ENCODE assay signal across 8 cellular contexts in the genomic region with DNA sequence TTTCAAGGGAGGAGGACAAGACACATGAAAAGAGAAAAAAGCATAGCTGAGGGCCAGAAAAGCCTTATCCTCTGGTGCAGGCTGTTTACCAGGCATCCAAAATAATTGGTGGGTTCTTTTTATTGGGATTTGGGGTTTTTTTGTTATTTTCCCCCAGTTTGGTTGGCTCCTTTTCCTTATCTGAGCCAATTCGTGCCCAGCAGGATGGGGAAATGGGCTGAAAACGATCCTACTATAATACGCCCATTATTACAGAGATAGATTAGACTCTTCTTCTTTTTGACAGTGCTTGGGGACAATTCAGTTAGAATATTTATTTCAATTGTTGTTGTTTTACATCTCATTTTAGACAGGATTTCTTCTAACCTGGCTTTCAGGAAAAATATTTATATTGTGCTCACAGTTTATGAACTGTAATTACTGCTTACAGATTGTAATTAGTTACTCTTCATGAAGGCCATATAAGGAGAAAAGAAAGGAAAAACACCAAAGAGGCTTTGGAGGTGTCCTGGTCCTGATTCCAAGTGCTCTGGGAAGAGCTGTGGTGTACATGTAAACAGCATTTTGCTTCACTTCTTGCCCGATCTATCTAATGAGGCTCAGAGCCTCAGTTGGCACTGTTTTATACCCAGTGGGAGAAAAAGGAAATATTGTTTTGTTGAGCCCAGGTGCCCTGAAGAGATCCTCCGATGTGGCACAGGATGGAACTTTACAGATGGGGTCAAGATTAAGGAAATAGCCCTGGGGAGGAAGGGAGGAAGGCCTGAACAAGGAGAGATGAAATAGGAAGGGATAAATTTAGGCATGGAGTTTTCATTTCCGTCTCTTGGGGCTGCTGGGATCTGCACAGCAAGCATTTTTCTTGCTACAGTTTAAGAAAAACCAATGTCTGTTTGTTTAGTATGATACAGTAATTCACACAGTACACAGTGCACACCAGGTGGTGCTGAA. TPM values are rescaled to one million over a fixed set of nuclear protein-coding genes. Genes with fewer than 3 reads are reported as not detected.
A peak's percentile ranks its signal among the peaks of the same experiment; 100 is the strongest.
DNase-seq lines count a peak whose midpoint lies in the region; ATAC-seq, FAIRE-seq and TF ChIP-seq lines count a peak whose summit lies in the region.

No MANE protein-coding gene starts in this region.

- peak overlapping the region; percentile 79 for H2AK5ac ChIP-seq in mesenchymal stem cell (ENCODE audit: low read length, severe bottlenecking)

- no peak for TF ChIP-seq POLR2A in A549 (IDR thresholded peaks at IDR 0.05; ENCODE audit: low read length)

- peak overlapping the region; percentile 90 for H3K4me2 ChIP-seq in A549
- peak overlapping the region; percentile 69 for H3K4me2 ChIP-seq in mesenchymal stem cell (ENCODE audit: low read length, poor library complexity, severe bottlenecking)

- H3K9me3 ChIP-seq in A549 = no peaks in the 10 kb centered on the region
- no peaks in the 10 kb centered on the region for H3K9me3 ChIP-seq in mesenchymal stem cell (ENCODE audit: control insufficient read depth, low read length)
- H3K9me3 ChIP-seq in upper lobe of right lung = no peaks in the 10 kb centered on the region

- H3K23ac ChIP-seq in mesenchymal stem cell (ENCODE audit: low read length in 2 of 2) = no peak overlapping the region

- peak overlapping the region; percentile 89 for H2AFZ ChIP-seq in mesenchymal stem cell (ENCODE audit: low read depth, low read length)

- H3K14ac ChIP-seq in mesenchymal stem cell (ENCODE audit: low read length in 2 of 2) = no peak overlapping the region

- H3K9ac ChIP-seq in mesenchymal stem cell (ENCODE audit: low read length) = peak overlapping the region; percentile 96

- no peak for TF ChIP-seq EP300 in A549 (IDR thresholded peaks at IDR 0.05)

- peak overlapping the region; percentile 92 for H3K4me3 Mint-ChIP-seq in dendritic cell treated with granulocyte-macrophage colony-stimulating factor and Interleukin-4, amounts not matched to agents 40 ng/mL and 50 ng/mL, for 4 days

- H3K36me3 ChIP-seq in mesenchymal stem cell (ENCODE audit: control insufficient read depth in 1 of 2, insufficient read depth in 2 of 2, low read depth in 1 of 2, low read length in 2 of 2) = peaks cover 0 to 17% of the 10 kb centered on the region in 2 experiments
- H3K36me3 ChIP-seq in upper lobe of right lung = peaks cover 11% of the 10 kb centered on the region

- peaks cover 27% of the 10 kb centered on the region for H3K36me3 Mint-ChIP-seq in dendritic cell treated with granulocyte-macrophage colony-stimulating factor and Interleukin-4, amounts not matched to agents 40 ng/mL and 50 ng/mL, for 4 days (ENCODE audit: low read depth)

- H2BK12ac ChIP-seq in mesenchymal stem cell (ENCODE audit: low read length in 2 of 2) = peak overlapping the region in 1 of 2 experiments; percentile 32

- FAIRE-seq in A549 (lab: Jason Lieb, UNC) = no peak

- H3K27me3 ChIP-seq in mesenchymal stem cell (ENCODE audit: control insufficient read depth in 1 of 2, insufficient read depth in 1 of 2, low read length in 2 of 2) = no peaks in the 10 kb centered on the region
- H3K27me3 ChIP-seq in upper lobe of right lung = no peaks in the 10 kb centered on the region

- H3K4me1 ChIP-seq in A549 (peaks cover 30% of the 10 kb centered on the region), mesenchymal stem cell (ENCODE audit: control insufficient read depth, insufficient read depth, low read depth, low read length) (peaks cover 13% of the 10 kb centered on the region), upper lobe of right lung (peaks cover 27% of the 10 kb centered on the region)

- no peaks in the 10 kb centered on the region for H3K27me3 Mint-ChIP-seq in dendritic cell treated with granulocyte-macrophage colony-stimulating factor and Interleukin-4, amounts not matched to agents 40 ng/mL and 50 ng/mL, for 4 days

- no peaks in the 10 kb centered on the region for H3K9me3 Mint-ChIP-seq in dendritic cell treated with granulocyte-macrophage colony-stimulating factor and Interleukin-4, amounts not matched to agents 40 ng/mL and 50 ng/mL, for 4 days

- POLR2A ChIA-PET in A549 (lab: Yijun Ruan, JAX) = interaction anchor here (1.0 to 3.4 kb wide), 2 partner anchors 11 to 159 kb away, joined by 4 to 23 read pairs; a partner anchor contains a TSS

- peak overlapping the region; percentile 75 for H4K8ac ChIP-seq in mesenchymal stem cell (ENCODE audit: low read length)

- no peak overlapping the region for H2BK120ac ChIP-seq in mesenchymal stem cell (ENCODE audit: low read depth, low read length)

- peak overlapping the region; percentile 44 to 86 for H3K18ac ChIP-seq in mesenchymal stem cell (ENCODE audit: low read depth in 1 of 2, low read length in 2 of 2)

- ATAC-seq in A549 (peak; percentile 11 to 19; a peak in 4 of 6 replicates), upper lobe of right lung (no peak), HG03378 (IDR thresholded peaks at IDR 0.05; ENCODE audit: unreplicated experiment) (no peak)

- CTCF ChIA-PET in A549 (lab: Yijun Ruan, JAX) = interaction anchor here (0.9 to 52.6 kb wide), 8 partner anchors 8 to 162 kb away, joined by 3 to 2097 read pairs (median 5); a partner anchor contains a TSS

- peak overlapping the region in 1 of 2 experiments; percentile 85 for H3K4ac ChIP-seq in mesenchymal stem cell (ENCODE audit: low read depth in 1 of 2, low read length in 2 of 2)

- peak overlapping the region; percentile 76 for H2BK5ac ChIP-seq in mesenchymal stem cell (ENCODE audit: low read depth, low read length, poor library complexity, severe bottlenecking)

- H3K27ac Mint-ChIP-seq in dendritic cell treated with granulocyte-macrophage colony-stimulating factor and Interleukin-4, amounts not matched to agents 40 ng/mL and 50 ng/mL, for 4 days = peak overlapping the region; percentile 97

- peaks cover 27% of the 10 kb centered on the region for H3K4me1 Mint-ChIP-seq in dendritic cell treated with granulocyte-macrophage colony-stimulating factor and Interleukin-4, amounts not matched to agents 40 ng/mL and 50 ng/mL, for 4 days (ENCODE audit: low read depth)

- DNase-seq in A549 (ENCODE audit: low read depth in 1 of 2, low spot score in 1 of 2) = peak in 1 of 2 experiments; percentile 44
- peak; percentile 40 for DNase-seq in GM12865 (ENCODE audit: low read depth)
- DNase-seq in OCI-M2 (lab: John Stamatoyannopoulos, UW; ENCODE audit: unreplicated experiment) = peak; percentile 60
- DNase-seq in mesenchymal stem cell = peak; percentile 43
- DNase-seq in upper lobe of right lung = no peak
- DNase-seq in NCI-H2107 (lab: John Stamatoyannopoulos, UW) = no peak

- TF ChIP-seq RAD21 in A549 (conservative IDR thresholded peaks at IDR 0.05 in 1 of 2, IDR thresholded peaks at IDR 0.05 in 1 of 2) = no peak

- TF ChIP-seq CTCF in A549 (IDR thresholded peaks at IDR 0.05) (0 out of 3 replicates have a peak, but pooled peaks have one; percentile 16), GM12865 (IDR thresholded peaks at IDR 0.05; ENCODE audit: insufficient read depth, low read depth, low read length, missing control alignments) (no peak), upper lobe of right lung (IDR thresholded peaks at IDR 0.05) (no peak)

- peaks cover 5% of the 10 kb centered on the region for H3K79me1 ChIP-seq in mesenchymal stem cell (replicated peaks; ENCODE audit: low read length, poor library complexity, severe bottlenecking)

- peak overlapping the region; percentile 66 for H4K91ac ChIP-seq in mesenchymal stem cell (ENCODE audit: low read length)

- H2BK15ac ChIP-seq in mesenchymal stem cell (ENCODE audit: low read depth, poor library complexity, severe bottlenecking) = no peak overlapping the region

- H3K27ac ChIP-seq in A549 (peak overlapping the region; percentile 96 to 98), mesenchymal stem cell (ENCODE audit: low read length, poor library complexity, severe bottlenecking) (peak overlapping the region; percentile 84), upper lobe of right lung (peak overlapping the region; percentile 97)

- 6% methylated on average over 6 of the region's 6 CpGs for WGBS in A549 (ENCODE audit: missing lambda C conversion rate)
- 36% methylated on average over 3 of the region's 6 CpGs for WGBS in mesenchymal stem cell

- H3K4me3 ChIP-seq in A549 (peak overlapping the region; percentile 65), GM12865 (ENCODE audit: low read depth, low read length) (peak overlapping the region; percentile 80), mesenchymal stem cell (ENCODE audit: insufficient read depth in 1 of 2, low read depth in 1 of 2, low read length in 2 of 2) (peak overlapping the region in 1 of 2 experiments; percentile 90), upper lobe of right lung (peak overlapping the region; percentile 78)

- intact Hi-C loops in dendritic cell treated with granulocyte-macrophage colony-stimulating factor and Interleukin-4, amounts not matched to agents 40 ng/mL and 50 ng/mL, for 4 days (cut with micrococcal nuclease) = loop anchor here (1.0 to 10.0 kb wide), 4 partner anchors 11 to 161 kb away; a partner anchor contains a TSS
- intact Hi-C loops in upper lobe of right lung (cut with DNase I) = no loop called here

TF ChIP-seq in A549, 52 proteins besides CTCF, POLR2A, EP300 and RAD21 (continues in another document):
- 0 out of 3 replicates have a peak, but pooled peaks have one; percentile 7 for TF ChIP-seq SMC3 (IDR thresholded peaks at IDR 0.05)

RNA-seq across cellular contexts. Expression of a gene that starts 0.6 kb away (rescaled TPM):
- polyA plus RNA-seq in A549 (2011; rRNA removed) (68.5 and 84.3 TPM in 2 replicates), A549 (2017; fragmentation: RNase III; extraction: RNeasy Plus Mini Kit Qiagen cat#74134 plus additional on column Dnase treatment) (44.2 to 55.2 TPM (median 50.1 TPM) in 3 replicates)
- 31.1 and 36.1 TPM in 2 replicates for polyA plus RNA-seq in A549 (2012; cell fraction: cytosol; rRNA removed)
- polyA plus RNA-seq in A549 (2012; cell fraction: nucleus; rRNA removed) = 20.0 and 27.7 TPM in 2 replicates
- polyA minus RNA-seq in A549 (2011; rRNA and poly(A)+ RNA removed) = 31.0 and 37.0 TPM in 2 replicates
- polyA plus RNA-seq in mesenchymal stem cell (2013, experiment 1 of 2) = 25.9 TPM
- polyA plus RNA-seq in mesenchymal stem cell (2013, experiment 2 of 2) = 26.3 TPM
- 57.7 TPM for total RNA-seq in upper lobe of right lung

RNA-seq across cellular contexts. Expression of a gene that starts 11.1 kb away (rescaled TPM):
- polyA plus RNA-seq in A549 (2011; rRNA removed) (117 and 209 TPM in 2 replicates), A549 (2017; fragmentation: RNase III; extraction: RNeasy Plus Mini Kit Qiagen cat#74134 plus additional on column Dnase treatment) (165 to 211 TPM (median 207 TPM) in 3 replicates)
- 49.5 and 58.7 TPM in 2 replicates for polyA plus RNA-seq in A549 (2012; cell fraction: cytosol; rRNA removed)
- polyA plus RNA-seq in A549 (2012; cell fraction: nucleus; rRNA removed) = 125 and 135 TPM in 2 replicates
- polyA minus RNA-seq in A549 (2011; rRNA and poly(A)+ RNA removed) = 15.6 and 16.2 TPM in 2 replicates
- 99.9 TPM for polyA plus RNA-seq in mesenchymal stem cell (2013, experiment 1 of 2)
- 97.1 TPM for polyA plus RNA-seq in mesenchymal stem cell (2013, experiment 2 of 2)
- 105 TPM for total RNA-seq in upper lobe of right lung

RNA-seq across cellular contexts. Expression of a gene that starts 59.0 kb away (rescaled TPM):
- polyA plus RNA-seq in A549 (2011; rRNA removed) (0.18 and 0.22 TPM in 2 replicates), A549 (2017; fragmentation: RNase III; extraction: RNeasy Plus Mini Kit Qiagen cat#74134 plus additional on column Dnase treatment) (0.13 TPM in 1 of 3 replicates, not detected in the others)
- not detected in 2 replicates for polyA plus RNA-seq in A549 (2012; cell fraction: cytosol; rRNA removed)
- not detected in 2 replicates for polyA plus RNA-seq in A549 (2012; cell fraction: nucleus; rRNA removed)
- 0.25 and 0.39 TPM in 2 replicates for polyA minus RNA-seq in A549 (2011; rRNA and poly(A)+ RNA removed)
- not detected for polyA plus RNA-seq in mesenchymal stem cell (2013, experiment 1 of 2)
- polyA plus RNA-seq in mesenchymal stem cell (2013, experiment 2 of 2) = not detected
- total RNA-seq in upper lobe of right lung = not detected

Comparison
In these comparisons a context has a peak if more than half of its experiments do, and no peak if none do; other contexts are left out.
1. ATAC-seq: peak in A549 (2 of 2); none in upper lobe of right lung (single experiment) and HG03378 (single experiment).
2. DNase-seq: peak in GM12865 (single experiment), OCI-M2 (single experiment) and mesenchymal stem cell (single experiment); none in upper lobe of right lung (single experiment) and NCI-H2107 (single experiment).
3. Peak in every context shown above with its lines, with median percentiles within 50 percentile points of each other: H3K27ac ChIP-seq.